Comparison of ENCODE assay signal across 20 cellular contexts in genomic region chr11:119779195-119780071, GRCh38. TPM values are rescaled to one million over a fixed set of nuclear protein-coding genes. Genes with fewer than 3 reads are reported as not detected.
DNase-seq lines count a peak whose midpoint lies in the region; ATAC-seq, FAIRE-seq and TF ChIP-seq lines count a peak whose summit lies in the region.
"Had no signal": no experiment of that assay in that cellular context is flagged by ENCODE, and none has a peak within 500 bp of the region (broad histone marks: within the 10 kb centered on the region; RNA-seq: fewer than 3 reads in every experiment).

No MANE protein-coding gene starts in this region.

- WGBS in SK-N-SH (ENCODE audit: low lambda C conversion rate) = 12% methylated on average over 21 of the region's 22 CpGs
- 21 to 36% (median 36%) methylated on average over 19 to 22 of the region's 22 CpGs for WGBS in heart left ventricle, 4 donors
- 19% methylated on average over 4 of the region's 22 CpGs for WGBS in HepG2 (ENCODE audit: low lambda C conversion rate)
- WGBS in hepatocyte (ENCODE audit: low lambda C conversion rate, missing lambda C conversion rate) = 69% methylated on average over 22 of the region's 22 CpGs

- intact Hi-C loops in heart left ventricle (cut with DNase I) = loop anchor here in 3 of 10 donors (1.0 to 2.0 kb wide), 2 partner anchors 111 to 112 kb away; no protein-coding TSS in a partner anchor
- intact Hi-C loops in kidney (cut with DNase I) = no loop called here
- intact Hi-C loops in posterior vena cava (cut with DNase I) = no loop called here
- intact Hi-C loops in HepG2 (cut with micrococcal nuclease; ENCODE audit: unreplicated experiment) = no loop called here

- no peak for TF ChIP-seq CTCF in SK-N-SH (IDR thresholded peaks at IDR 0.05)
- TF ChIP-seq CTCF in heart left ventricle (IDR thresholded peaks at IDR 0.05) = no peak
- TF ChIP-seq CTCF in kidney (IDR thresholded peaks at IDR 0.05; ENCODE audit: borderline replicate concordance, extremely low read depth, insufficient read depth) = no peak
- TF ChIP-seq CTCF in HepG2 (CRISPR knock-in tag; IDR thresholded peaks at IDR 0.05) = no peak
- TF ChIP-seq CTCF in hepatocyte (IDR thresholded peaks at IDR 0.05; ENCODE audit: poor library complexity) = no peak

- TF ChIP-seq RAD21 in SK-N-SH (IDR thresholded peaks at IDR 0.05; ENCODE audit: low read length) (peak; percentile 10), HepG2 (CRISPR knock-in tag; IDR thresholded peaks at IDR 0.05) (no peak)

- TF ChIP-seq EP300 in SK-N-SH (IDR thresholded peaks at IDR 0.05; ENCODE audit: borderline replicate concordance in 1 of 2, low read depth in 1 of 2, low read length in 1 of 2) = peak in 1 of 2 experiments; percentile 99; a peak in 2 of 4 replicates
- no peak for TF ChIP-seq EP300 in HepG2 (IDR thresholded peaks at IDR 0.05; ENCODE audit: low read depth in 2 of 2, low read length in 2 of 2)
- no peak for TF ChIP-seq EP300 in HepG2 (CRISPR knock-in tag; IDR thresholded peaks at IDR 0.05; ENCODE audit: borderline replicate concordance)

- CTCF ChIA-PET in SK-N-SH (lab: Yijun Ruan, JAX) = interaction anchor here (0.7 to 4.0 kb wide), 25 partner anchors 9 to 328 kb away, joined by 3 to 23 read pairs (median 4); partner anchors contain the start of gene NECTIN1
- CTCF ChIA-PET in HepG2 (lab: Yijun Ruan, JAX; ENCODE audit: low intra/inter-chr PET ratio, low total read pairs) = no interaction called here

- BruUV-seq in HepG2 (replicated peaks; lab: Mats Ljungman, UMichigan) = no TSS peak

- H3K27me3 ChIP-seq in SK-N-SH (ENCODE audit: insufficient read depth) (no peaks in the 10 kb centered on the region; the same call in none of the 2 replicates), heart left ventricle (peaks cover 0 to 3% (median 0%) of the 10 kb centered on the region in 9 donors), HepG2 (ENCODE audit: control insufficient read depth in 1 of 2, insufficient read depth in 2 of 2, low read length in 2 of 2) (peaks cover 7 to 72% of the 10 kb centered on the region in 2 experiments), hepatocyte (peaks cover 4% of the 10 kb centered on the region), MG63 (no peaks in the 10 kb centered on the region)

- POLR2A ChIA-PET in SK-N-SH (lab: Yijun Ruan, JAX) = interaction anchor here (0.7 to 4.3 kb wide), 29 partner anchors 8 to 329 kb away, joined by 3 to 87 read pairs (median 6); partner anchors contain the start of gene NECTIN1
- POLR2A ChIA-PET in HepG2 (lab: Yijun Ruan, JAX) = no interaction called here

- DNase-seq in SK-N-SH (peak; percentile 86), heart left ventricle (peak; percentile 70 to 84 (median 74)), kidney (peak; percentile 49), posterior vena cava (ENCODE audit: low spot score) (peak; percentile 74), HepG2 (ENCODE audit: low spot score) (no peak), hepatocyte (ENCODE audit: low spot score) (no peak), MG63 (no peak)
- DNase-seq: DMS53, GF-D8, NCI-H1092, NCI-H1436, NCI-H1930, NCI-H226, NCI-H510A treated with DMSO at 0.1 percent for 48 hours, NCI-H748 treated with DMSO at 0.1 percent for 48 hours had no signal

- H3F3A ChIP-seq in SK-N-SH (replicated peaks; ENCODE audit: insufficient read depth) = no peaks in the 10 kb centered on the region

- no peaks in the 10 kb centered on the region for H3K9me3 ChIP-seq in SK-N-SH
- peaks cover 0 to 11% (median 2%) of the 10 kb centered on the region in 12 donors for H3K9me3 ChIP-seq in heart left ventricle
- no peaks in the 10 kb centered on the region for H3K9me3 ChIP-seq in kidney (ENCODE audit: control insufficient read depth in 1 of 2, low read length in 2 of 2)
- no peaks in the 10 kb centered on the region for H3K9me3 ChIP-seq in HepG2 (ENCODE audit: low read length)
- H3K9me3 ChIP-seq in hepatocyte (ENCODE audit: low read depth) = no peaks in the 10 kb centered on the region
- H3K9me3 ChIP-seq in MG63 = peaks cover 12% of the 10 kb centered on the region

- in situ Hi-C loops in HepG2 (cut with HindIII; ENCODE audit: extremely low pct_ligation_motif_present, low pct_unique_long_range_greater_than_20kb) = no loop called here

- peak; percentile 83 to 91 (median 86) for ATAC-seq in heart left ventricle
- no peak for ATAC-seq in HepG2
- no peak for ATAC-seq in GM21447 (IDR thresholded peaks at IDR 0.05; ENCODE audit: unreplicated experiment)
- ATAC-seq: K562 had no signal

- H4K20me1 ChIP-seq in SK-N-SH (ENCODE audit: insufficient read depth) (no peaks in the 10 kb centered on the region), HepG2 (ENCODE audit: insufficient read depth, low read length) (0 out of 2 replicates have a peak, but pooled peaks cover 3% of the 10 kb centered on the region), hepatocyte (ENCODE audit: insufficient read depth, poor library complexity, severe bottlenecking) (no peaks in the 10 kb centered on the region)

- no peaks in the 10 kb centered on the region for H3K9me2 ChIP-seq in SK-N-SH
- no peaks in the 10 kb centered on the region for H3K9me2 ChIP-seq in hepatocyte (replicated peaks; ENCODE audit: insufficient read depth)

- H3K27ac ChIP-seq in SK-N-SH (ENCODE audit: low read depth in 2 of 2, low read length in 1 of 2) = peak overlapping the region in 1 of 2 experiments; percentile 100; a peak in 2 of 4 replicates
- peak overlapping the region; percentile 24 to 95 (median 82) for H3K27ac ChIP-seq in heart left ventricle
- no peak overlapping the region for H3K27ac ChIP-seq in kidney (ENCODE audit: low read depth in 2 of 2, low read length in 2 of 2)
- no peak overlapping the region for H3K27ac ChIP-seq in HepG2 (ENCODE audit: extremely low read length, insufficient read depth, low read length)
- H3K27ac ChIP-seq in hepatocyte = no peak overlapping the region
- H3K27ac ChIP-seq: RWPE1 had no signal

- FAIRE-seq in kidney (lab: Jason Lieb, UNC) (no peak), HepG2 (lab: Jason Lieb, UNC) (no peak)
- FAIRE-seq: A204.1, D721Med, K562 had no signal

- H3K4me3 ChIP-seq in SK-N-SH (ENCODE audit: low read depth in 2 of 2, low read length in 1 of 2) (no peak overlapping the region; a peak in 1 of 4 replicates), heart left ventricle (no peak overlapping the region), kidney (ENCODE audit: low read length in 2 of 2) (no peak overlapping the region), HepG2 (replicated peaks in 1 of 3; ENCODE audit: insufficient read depth in 1 of 3, low read depth in 2 of 3, low read length in 3 of 3) (no peak overlapping the region), hepatocyte (no peak overlapping the region), MG63 (no peak overlapping the region)
- H3K4me3 ChIP-seq: K562 had no signal

- H2AFZ ChIP-seq in SK-N-SH (ENCODE audit: low read depth) = no peak overlapping the region
- H2AFZ ChIP-seq in HepG2 (ENCODE audit: low read length) = no peak overlapping the region
- H2AFZ ChIP-seq in hepatocyte = no peak overlapping the region

- H3K9ac ChIP-seq in SK-N-SH (no peak overlapping the region), kidney (ENCODE audit: low read length in 2 of 2) (no peak overlapping the region), HepG2 (ENCODE audit: insufficient read depth, low read depth, low read length) (no peak overlapping the region)

- H3K4me2 ChIP-seq in SK-N-SH (no peak overlapping the region), HepG2 (ENCODE audit: low read depth, low read length) (no peak overlapping the region), hepatocyte (no peak overlapping the region)

- H3K79me2 ChIP-seq in SK-N-SH (ENCODE audit: insufficient read depth) = no peaks in the 10 kb centered on the region
- H3K79me2 ChIP-seq in HepG2 (ENCODE audit: insufficient read depth, low read length) = no peaks in the 10 kb centered on the region
- H3K79me2 ChIP-seq in hepatocyte = no peaks in the 10 kb centered on the region

- no peak for TF ChIP-seq POLR2A in heart left ventricle (IDR thresholded peaks at IDR 0.05)
- no peak for TF ChIP-seq POLR2A in HepG2 (IDR thresholded peaks at IDR 0.05; ENCODE audit: insufficient read depth in 1 of 2, low read depth in 2 of 2, low read length in 2 of 2)

- peaks cover 0 to 78% of the 10 kb centered on the region in 2 experiments; a peak in 2 of 4 replicates for H3K4me1 ChIP-seq in SK-N-SH (ENCODE audit: control insufficient read depth in 1 of 2, insufficient read depth in 2 of 2, low read depth in 1 of 2, low read length in 1 of 2)
- H3K4me1 ChIP-seq in heart left ventricle = peaks cover 0 to 49% (median 15%) of the 10 kb centered on the region in 12 donors
- no peaks in the 10 kb centered on the region for H3K4me1 ChIP-seq in kidney (ENCODE audit: control insufficient read depth in 1 of 2, insufficient read depth in 1 of 2, low read depth in 1 of 2, low read length in 2 of 2)
- H3K4me1 ChIP-seq in HepG2 (ENCODE audit: insufficient read depth, low read length) = no peaks in the 10 kb centered on the region
- no peaks in the 10 kb centered on the region for H3K4me1 ChIP-seq in hepatocyte (ENCODE audit: insufficient read depth)

- H3K36me3 ChIP-seq in SK-N-SH (replicated peaks in 1 of 2; ENCODE audit: control insufficient read depth in 1 of 2, insufficient read depth in 2 of 2, low read length in 1 of 2) (no peaks in the 10 kb centered on the region), heart left ventricle (no peaks in the 10 kb centered on the region), kidney (ENCODE audit: control insufficient read depth in 1 of 2, insufficient read depth in 2 of 2, low read length in 2 of 2) (no peaks in the 10 kb centered on the region), HepG2 (replicated peaks in 1 of 2; ENCODE audit: control insufficient read depth in 1 of 2, insufficient read depth in 2 of 2, low read length in 2 of 2) (no peaks in the 10 kb centered on the region), hepatocyte (replicated peaks; ENCODE audit: insufficient read depth, low read depth) (no peaks in the 10 kb centered on the region), MG63 (no peaks in the 10 kb centered on the region; the same call in 1 of the 2 replicates)

RNA-seq across cellular contexts. Expression of gene NECTIN1, which starts 50.4 kb away (rescaled TPM):
- 6.7 and 9.1 TPM in 2 replicates for polyA plus RNA-seq in SK-N-SH (2012; rRNA removed)
- 3.9 and 7.4 TPM in 2 replicates for polyA plus RNA-seq in SK-N-SH (2012; cell fraction: cytosol; rRNA removed)
- 10.8 and 12.7 TPM in 2 replicates for polyA plus RNA-seq in SK-N-SH (2012; cell fraction: nucleus; rRNA removed)
- total RNA-seq in heart left ventricle = 10 to 100 TPM in 8 of 9 donors, 1 to 10 TPM in 1; 7.2 to 28.6 (median 19.5) TPM
- 10 to 100 TPM in 1 of 2 donors, 1 to 10 TPM in 1; 5.8 to 18.5 TPM for polyA plus RNA-seq in heart left ventricle
- 13.2 TPM for total RNA-seq in kidney
- polyA plus RNA-seq in kidney (ENCODE audit: insufficient read depth, low read depth, low replicate concordance) = 6.0 TPM
- 10 to 100 TPM; 10.6 to 11.4 TPM for total RNA-seq in posterior vena cava
- total RNA-seq in HepG2 (2016; rRNA removed; fragmentation: Illumina TruSeq; extraction: Trizol) = 4.1 and 7.3 TPM in 2 replicates
- total RNA-seq in HepG2 (2016; cell fraction: cytosol; rRNA removed; fragmentation: Illumina TruSeq; extraction: Trizol; ENCODE audit: low read depth) = 1.8 and 2.9 TPM in 2 replicates
- total RNA-seq in HepG2 (2016; cell fraction: insoluble cytoplasmic fraction; rRNA removed; fragmentation: Illumina TruSeq; extraction: Trizol) = 4.3 and 5.3 TPM in 2 replicates
- 5.3 and 6.4 TPM in 2 replicates for total RNA-seq in HepG2 (2016; cell fraction: membrane; rRNA removed; fragmentation: Illumina TruSeq; extraction: Trizol)
- total RNA-seq in HepG2 (2016; cell fraction: nucleus; rRNA removed; fragmentation: Illumina TruSeq; extraction: Trizol) = 5.4 and 6.5 TPM in 2 replicates
- 3.9 and 4.7 TPM in 2 replicates for polyA plus RNA-seq in HepG2 (2011; rRNA removed)
- polyA plus RNA-seq in HepG2 (2011; cell fraction: cytosol; rRNA removed) = 2.3 and 2.9 TPM in 2 replicates
- polyA plus RNA-seq in HepG2 (2011; cell fraction: nucleus; rRNA removed) = 3.6 and 4.2 TPM in 2 replicates
- 3.3 and 4.2 TPM in 2 replicates for polyA plus RNA-seq in HepG2 (2012)
- 1.8 and 1.9 TPM in 2 replicates for polyA plus RNA-seq in HepG2 (2016; cell fraction: cytosol; fragmentation: Illumina TruSeq; extraction: Trizol; ENCODE audit: low read depth)
- polyA plus RNA-seq in HepG2 (2016; cell fraction: insoluble cytoplasmic fraction; fragmentation: Illumina TruSeq; extraction: Trizol; ENCODE audit: low read depth) = 4.9 and 6.0 TPM in 2 replicates
- polyA plus RNA-seq in HepG2 (2016; cell fraction: membrane; fragmentation: Illumina TruSeq; extraction: Trizol; ENCODE audit: low read depth) = 4.1 and 4.8 TPM in 2 replicates
- 9.3 and 9.9 TPM in 2 replicates for polyA plus RNA-seq in HepG2 (2016; cell fraction: nucleus; fragmentation: Illumina TruSeq; extraction: Trizol; ENCODE audit: insufficient read depth, low read depth)
- polyA minus RNA-seq in HepG2 (2011; rRNA and poly(A)+ RNA removed; ENCODE audit: low replicate concordance) = 4.1 and 6.6 TPM in 2 replicates
- 3.0 and 4.1 TPM in 2 replicates for polyA minus RNA-seq in HepG2 (2011; cell fraction: cytosol; rRNA and poly(A)+ RNA removed)
- 6.1 and 6.6 TPM in 2 replicates for polyA minus RNA-seq in HepG2 (2011; cell fraction: nucleus; rRNA and poly(A)+ RNA removed)
- total RNA-seq in hepatocyte = 3.7 and 7.4 TPM in 2 replicates
- polyA plus RNA-seq in hepatocyte = 3.6 and 6.3 TPM in 2 replicates
- total RNA-seq in MG63 (2014; rRNA removed; shearing (Covaris generic); ENCODE audit: low replicate concordance) = 2.2 and 5.3 TPM in 2 replicates

Comparison
In these comparisons a context has a peak if more than half of its experiments do, and no peak if none do; other contexts are left out.
1. DNase-seq: peak in SK-N-SH (single experiment), heart left ventricle (5 of 5), kidney (single experiment) and posterior vena cava (single experiment); none in HepG2 (single experiment), hepatocyte (single experiment) and MG63 (single experiment).
2. H3K27ac ChIP-seq: peak in heart left ventricle (12 of 12); none in kidney (0 of 2), HepG2 (single experiment) and hepatocyte (single experiment).
3. ATAC-seq: peak in heart left ventricle (4 of 4); none in HepG2 (single experiment) and GM21447 (single experiment).
4. Of the 25 proteins assayed by ChIP-seq in both HepG2 and SK-N-SH: peak only in HepG2: none; only in SK-N-SH: CHD2, FOXJ3, MXI1, PBX3, RAD21, RFX5 and 2 more; in both: none; in neither: 16; mixed calls (peak in some experiments, not most) for 1.